In the genomic region with DNA sequence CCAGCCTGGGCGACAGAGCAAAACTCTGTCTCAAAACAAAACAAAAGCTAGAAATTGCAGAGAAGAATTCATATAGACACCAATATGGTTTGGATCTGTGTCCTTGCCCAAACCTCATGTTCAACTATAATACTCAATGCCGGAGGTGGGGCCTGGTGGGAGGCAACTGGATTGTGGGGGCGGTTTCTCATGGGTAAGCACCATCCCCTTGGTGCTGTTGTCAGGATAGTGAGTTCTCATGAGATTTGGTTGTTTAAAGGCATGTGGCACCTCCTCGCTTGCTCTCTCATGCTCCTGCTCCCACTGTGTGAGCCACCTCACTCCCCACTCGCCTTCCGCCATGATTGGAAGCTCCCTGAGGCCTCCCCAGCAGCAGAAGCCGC, we compare ENCODE assay signal across 2 cellular contexts.
TF ChIP-seq lines count a peak whose summit lies in the region.

No MANE protein-coding gene starts in this region.

TF ChIP-seq in Ishikawa, 13 proteins besides CTCF, POLR2A, EP300 and RAD21:
- no peak for TF ChIP-seq YY1 (IDR thresholded peaks at IDR 0.05; ENCODE audit: low read depth)
- peak; percentile 45; the same call in 1 of the 2 replicates for TF ChIP-seq EGR1 (IDR thresholded peaks at IDR 0.05)
- TF ChIP-seq, protein P1, sequence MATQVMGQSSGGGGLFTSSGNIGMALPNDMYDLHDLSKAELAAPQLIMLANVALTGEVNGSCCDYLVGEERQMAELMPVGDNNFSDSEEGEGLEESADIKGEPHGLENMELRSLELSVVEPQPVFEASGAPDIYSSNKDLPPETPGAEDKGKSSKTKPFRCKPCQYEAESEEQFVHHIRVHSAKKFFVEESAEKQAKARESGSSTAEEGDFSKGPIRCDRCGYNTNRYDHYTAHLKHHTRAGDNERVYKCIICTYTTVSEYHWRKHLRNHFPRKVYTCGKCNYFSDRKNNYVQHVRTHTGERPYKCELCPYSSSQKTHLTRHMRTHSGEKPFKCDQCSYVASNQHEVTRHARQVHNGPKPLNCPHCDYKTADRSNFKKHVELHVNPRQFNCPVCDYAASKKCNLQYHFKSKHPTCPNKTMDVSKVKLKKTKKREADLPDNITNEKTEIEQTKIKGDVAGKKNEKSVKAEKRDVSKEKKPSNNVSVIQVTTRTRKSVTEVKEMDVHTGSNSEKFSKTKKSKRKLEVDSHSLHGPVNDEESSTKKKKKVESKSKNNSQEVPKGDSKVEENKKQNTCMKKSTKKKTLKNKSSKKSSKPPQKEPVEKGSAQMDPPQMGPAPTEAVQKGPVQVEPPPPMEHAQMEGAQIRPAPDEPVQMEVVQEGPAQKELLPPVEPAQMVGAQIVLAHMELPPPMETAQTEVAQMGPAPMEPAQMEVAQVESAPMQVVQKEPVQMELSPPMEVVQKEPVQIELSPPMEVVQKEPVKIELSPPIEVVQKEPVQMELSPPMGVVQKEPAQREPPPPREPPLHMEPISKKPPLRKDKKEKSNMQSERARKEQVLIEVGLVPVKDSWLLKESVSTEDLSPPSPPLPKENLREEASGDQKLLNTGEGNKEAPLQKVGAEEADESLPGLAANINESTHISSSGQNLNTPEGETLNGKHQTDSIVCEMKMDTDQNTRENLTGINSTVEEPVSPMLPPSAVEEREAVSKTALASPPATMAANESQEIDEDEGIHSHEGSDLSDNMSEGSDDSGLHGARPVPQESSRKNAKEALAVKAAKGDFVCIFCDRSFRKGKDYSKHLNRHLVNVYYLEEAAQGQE (IDR thresholded peaks at IDR 0.05; ENCODE audit: low read depth) = no peak

TF ChIP-seq in SK-N-SH, 30 proteins besides CTCF, POLR2A, EP300 and RAD21:
- TF ChIP-seq EZH2phosphoT487 (IDR thresholded peaks at IDR 0.05; ENCODE audit: borderline replicate concordance, low read depth) = no peak
- TF ChIP-seq, protein P2, sequence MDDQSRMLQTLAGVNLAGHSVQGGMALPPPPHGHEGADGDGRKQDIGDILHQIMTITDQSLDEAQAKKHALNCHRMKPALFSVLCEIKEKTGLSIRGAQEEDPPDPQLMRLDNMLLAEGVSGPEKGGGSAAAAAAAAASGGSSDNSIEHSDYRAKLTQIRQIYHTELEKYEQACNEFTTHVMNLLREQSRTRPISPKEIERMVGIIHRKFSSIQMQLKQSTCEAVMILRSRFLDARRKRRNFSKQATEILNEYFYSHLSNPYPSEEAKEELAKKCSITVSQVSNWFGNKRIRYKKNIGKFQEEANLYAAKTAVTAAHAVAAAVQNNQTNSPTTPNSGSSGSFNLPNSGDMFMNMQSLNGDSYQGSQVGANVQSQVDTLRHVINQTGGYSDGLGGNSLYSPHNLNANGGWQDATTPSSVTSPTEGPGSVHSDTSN (IDR thresholded peaks at IDR 0.05) = no peak
- TF ChIP-seq RXRA (IDR thresholded peaks at IDR 0.05; ENCODE audit: borderline replicate concordance, low read depth) = no peak
- no peak for TF ChIP-seq JUND (IDR thresholded peaks at IDR 0.05)
- TF ChIP-seq, protein P1 (IDR thresholded peaks at IDR 0.05; ENCODE audit: low read depth, low read length) = no peak
- TF ChIP-seq RCOR1 (IDR thresholded peaks at IDR 0.05; ENCODE audit: low read length) = no peak
- TF ChIP-seq, protein P3, sequence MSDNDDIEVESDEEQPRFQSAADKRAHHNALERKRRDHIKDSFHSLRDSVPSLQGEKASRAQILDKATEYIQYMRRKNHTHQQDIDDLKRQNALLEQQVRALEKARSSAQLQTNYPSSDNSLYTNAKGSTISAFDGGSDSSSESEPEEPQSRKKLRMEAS (IDR thresholded peaks at IDR 0.05; ENCODE audit: low read depth) = no peak
- TF ChIP-seq TAF1 (IDR thresholded peaks at IDR 0.05; ENCODE audit: borderline replicate concordance, low read depth, low read length) = no peak
- TF ChIP-seq YY1 (IDR thresholded peaks at IDR 0.05; ENCODE audit: low read depth) = no peak
- no peak for TF ChIP-seq GATA2 (CRISPR knock-in tag; IDR thresholded peaks at IDR 0.05)
- TF ChIP-seq GABPA (IDR thresholded peaks at IDR 0.05; ENCODE audit: low read depth) = no peak
- TF ChIP-seq RFX5 (IDR thresholded peaks at IDR 0.05; ENCODE audit: low read length) = no peak
- TF ChIP-seq SIN3A (IDR thresholded peaks at IDR 0.05; ENCODE audit: borderline replicate concordance, low read depth, low read length) = no peak
- no peak for TF ChIP-seq POLR2AphosphoS5 (IDR thresholded peaks at IDR 0.05; ENCODE audit: low read depth, low read length)
